ENCODE assay signal across 11 cellular contexts in genomic region chr11:59224419-59224928, GRCh38. TPM values are rescaled to one million over a fixed set of nuclear protein-coding genes. Genes with fewer than 3 reads are reported as not detected.
A peak's percentile ranks its signal among the peaks of the same experiment; 100 is the strongest.
DNase-seq lines count a peak whose midpoint lies in the region; ATAC-seq and TF ChIP-seq lines count a peak whose summit lies in the region.
"Had no signal": no experiment of that assay in that cellular context is flagged by ENCODE, and none has a peak within 500 bp of the region (broad histone marks: within the 10 kb centered on the region; RNA-seq: fewer than 3 reads in every experiment).

No MANE protein-coding gene starts in this region.

- TF ChIP-seq POLR2A in erythroblast (IDR thresholded peaks at IDR 0.05; ENCODE audit: low read length) = no peak

- DNase-seq in AG08395 (ENCODE audit: low spot score) = peak; percentile 12
- DNase-seq in NAMALWA (ENCODE audit: low spot score) = peak; percentile 36
- DNase-seq in right cardiac atrium = peak in 1 of 3 donors; percentile 42
- no peak for DNase-seq in erythroblast (lab: John Stamatoyannopoulos, UW)
- DNase-seq in GF-D8 (lab: John Stamatoyannopoulos, UW) = no peak
- DNase-seq in posterior vena cava (ENCODE audit: low spot score) = no peak
- DNase-seq: activated naive CD8-positive, alpha-beta T cell treated with anti-CD3 and anti-CD28 coated beads, Interleukin-2, amount 10 ng/mL, durations not matched to agents 7 days and 5 days had no signal

- H3K9me3 ChIP-seq in right cardiac atrium (ENCODE audit: control insufficient read depth, low read length) = no peaks in the 10 kb centered on the region

- ATAC-seq in GM21529 (IDR thresholded peaks at IDR 0.05; ENCODE audit: unreplicated experiment) (peak; percentile 35), right cardiac atrium (peak; percentile 73 to 80), GM21825 (IDR thresholded peaks at IDR 0.05; ENCODE audit: unreplicated experiment) (no peak)

- H3K27me3 ChIP-seq in right cardiac atrium (ENCODE audit: control insufficient read depth, insufficient read depth) = no peaks in the 10 kb centered on the region

- peak overlapping the region; percentile 72 for H3K27ac ChIP-seq in right cardiac atrium (ENCODE audit: low read length)

- H3K4me3 ChIP-seq in right cardiac atrium (ENCODE audit: low read length) = no peak overlapping the region

- WGBS in right cardiac atrium = 20% methylated on average over 4 of the region's 4 CpGs

- peaks cover 7% of the 10 kb centered on the region for H3K4me1 ChIP-seq in right cardiac atrium (ENCODE audit: control insufficient read depth, insufficient read depth, low read length)

- intact Hi-C loops in right cardiac atrium (cut with DNase I) (no loop called here), posterior vena cava (cut with DNase I) (no loop called here)

RNA-seq across cellular contexts. Expression of gene MPEG1, which starts 11.7 kb away (rescaled TPM):
- 10 to 100 TPM; 13.5 to 20.9 (median 18.9) TPM for total RNA-seq in right cardiac atrium
- polyA plus RNA-seq in right cardiac atrium = 1.9 TPM
- 10 to 100 TPM; 20.4 to 44.8 TPM for total RNA-seq in posterior vena cava
- total RNA-seq: neural crest cell, RPMI7951 had no signal

RNA-seq across cellular contexts. Expression of gene DTX4, which starts 52.5 kb away (rescaled TPM):
- 1 to 10 TPM; 1.6 to 3.4 (median 1.7) TPM for total RNA-seq in right cardiac atrium
- polyA plus RNA-seq in right cardiac atrium = 0.70 TPM
- total RNA-seq in posterior vena cava = 1 to 10 TPM; 1.9 to 2.0 TPM

Comparison
In these comparisons a context has a peak if more than half of its experiments do, and no peak if none do; other contexts are left out.
1. DNase-seq: peak in AG08395 (single experiment) and NAMALWA (single experiment); none in erythroblast (0 of 2), GF-D8 (single experiment) and posterior vena cava (single experiment).